ENCODE assay signal across 1 cellular context in genomic region chr13:20990910-20991525, GRCh38.
TF ChIP-seq lines count a peak whose summit lies in the region.

No MANE protein-coding gene starts in this region.

TF ChIP-seq in IMR-90, 13 proteins besides CTCF, POLR2A, EP300 and RAD21:
- TF ChIP-seq MAFK (IDR thresholded peaks at IDR 0.05; ENCODE audit: low read depth, low read length) = no peak
